Comparison of ENCODE assay signal across 8 cellular contexts in genomic region chr22:30968924-30969531, GRCh38. TPM values are rescaled to one million over a fixed set of nuclear protein-coding genes. Genes with fewer than 3 reads are reported as not detected.
DNase-seq lines count a peak whose midpoint lies in the region; ATAC-seq and TF ChIP-seq lines count a peak whose summit lies in the region.

Gene TUG1 (plus strand): TSS chr22:30969265.

- peak within 1 kb of the TSS; percentile 47 for H2AFZ ChIP-seq in trophoblast cell (ENCODE audit: insufficient read depth, low read length, poor library complexity)

- peak; percentile 81 for TF ChIP-seq POLR2A in transverse colon (IDR thresholded peaks at IDR 0.05)

- peaks cover 15% of the 10 kb centered on the region for H3K79me1 ChIP-seq in trophoblast cell (ENCODE audit: low read length)

- peak within 1 kb of the TSS; percentile 98 for H3K9ac ChIP-seq in trophoblast cell (ENCODE audit: low read length)

- H3K4me1 ChIP-seq in trophoblast cell (ENCODE audit: control insufficient read depth in 1 of 2, insufficient read depth in 2 of 2, low read length in 2 of 2) (peaks cover 2 to 8% of the 10 kb centered on the region in 2 experiments), transverse colon (peaks cover 0 to 47% (median 22%) of the 10 kb centered on the region in 4 donors)

- peak within 1 kb of the TSS; percentile 18 for H2AK5ac ChIP-seq in trophoblast cell (ENCODE audit: low read length)

- H3K27ac ChIP-seq in adipose tissue (ENCODE audit: low read depth, low read length) (peak within 1 kb of the TSS; percentile 53), trophoblast cell (ENCODE audit: low read depth, low read length) (peak within 1 kb of the TSS; percentile 95), transverse colon (peak within 1 kb of the TSS; percentile 94 to 99 (median 96))

- 0 to 1% (median 0%) methylated on average over 59 to 67 of the region's 67 CpGs for WGBS in adipose tissue, 3 donors
- no CpG with 5 or more reads among the region's 67 CpGs for WGBS in trophoblast cell (ENCODE audit: extremely low coverage, insufficient coverage, insufficient read length)
- 1% methylated on average over 63 of the region's 67 CpGs; no CpG with 5 or more reads in 1 of the 2 donors for WGBS in transverse colon (ENCODE audit: low coverage in 1 of 2), 2 donors

- ATAC-seq in HG02798 (IDR thresholded peaks at IDR 0.05; ENCODE audit: poor library complexity, unreplicated experiment), result peak; percentile 90

- H2BK5ac ChIP-seq in trophoblast cell (ENCODE audit: low read depth, low read length, poor library complexity), result peak within 1 kb of the TSS; percentile 55

- no peak within 1 kb of the TSS for H3K23ac ChIP-seq in trophoblast cell (ENCODE audit: low read length)

- peak within 1 kb of the TSS; percentile 78 for H4K91ac ChIP-seq in trophoblast cell (ENCODE audit: low read depth, low read length)

- peak within 1 kb of the TSS; percentile 73 for H3K18ac ChIP-seq in trophoblast cell (ENCODE audit: low read length)

- H2BK12ac ChIP-seq in trophoblast cell (ENCODE audit: low read length), result no peak within 1 kb of the TSS

- H4K12ac ChIP-seq in trophoblast cell (ENCODE audit: low read depth, low read length), result peak within 1 kb of the TSS; percentile 63

- H3K36me3 ChIP-seq in trophoblast cell (ENCODE audit: control insufficient read depth in 1 of 2, insufficient read depth in 2 of 2, low read length in 2 of 2) (peaks cover 4 to 18% of the 10 kb centered on the region in 2 experiments), transverse colon (peaks cover 0 to 33% (median 15%) of the 10 kb centered on the region in 4 donors)

- H3K4me2 ChIP-seq in trophoblast cell (ENCODE audit: low read length), result peak within 1 kb of the TSS; percentile 97

- peak within 1 kb of the TSS; percentile 81 for H4K8ac ChIP-seq in trophoblast cell (ENCODE audit: low read depth, low read length)

- peak within 1 kb of the TSS; percentile 73 for H2BK120ac ChIP-seq in trophoblast cell (ENCODE audit: insufficient read depth, low read length, poor library complexity)

- peak within 1 kb of the TSS; percentile 97 for H3K4me3 ChIP-seq in GM12865 (ENCODE audit: low read depth, low read length)
- H3K4me3 ChIP-seq in trophoblast cell (ENCODE audit: low read depth, low read length), result peak within 1 kb of the TSS; percentile 92
- H3K4me3 ChIP-seq in transverse colon, result peak within 1 kb of the TSS; percentile 83 to 97 (median 89)

- H3K79me2 ChIP-seq in trophoblast cell (ENCODE audit: control insufficient read depth, insufficient read depth, low read length, poor library complexity), result peaks cover 22% of the 10 kb centered on the region

- H3K27me3 ChIP-seq in trophoblast cell (ENCODE audit: insufficient read depth, low read length) (no peaks in the 10 kb centered on the region), transverse colon (no peaks in the 10 kb centered on the region)

- no peak for TF ChIP-seq EP300 in transverse colon (IDR thresholded peaks at IDR 0.05; ENCODE audit: low read depth)

- peak within 1 kb of the TSS; percentile 71 for H3K14ac ChIP-seq in trophoblast cell (ENCODE audit: low read length)

- H3K9me3 ChIP-seq in trophoblast cell (ENCODE audit: insufficient read depth, low read depth, low read length) (no peaks in the 10 kb centered on the region), transverse colon (no peaks in the 10 kb centered on the region)

- intact Hi-C loops in cardiac septum (cut with DNase I), result loop anchor here (2.0 kb wide), 1 partner anchor 112 kb away; the partner anchor contains the start of gene SMTN
- intact Hi-C loops in transverse colon (cut with DNase I; ENCODE audit: low total_unique reads), result no loop called here

- TF ChIP-seq CTCF in GM12865 (IDR thresholded peaks at IDR 0.05; ENCODE audit: insufficient read depth, low read depth, low read length, missing control alignments) (no peak), transverse colon (IDR thresholded peaks at IDR 0.05) (no peak)

- in situ Hi-C loops in transverse colon (cut with MboI; ENCODE audit: low pct_ligation_motif_present in 1 of 4, low pct_unique_long_range_greater_than_20kb in 1 of 4, low sequenced_read_pairs in 3 of 4), result loop anchor here in 1 of 4 donors (5.0 kb wide), 1 partner anchor 113 kb away; the partner anchor contains the start of gene SMTN

- peak within 1 kb of the TSS; percentile 94 for H3K4ac ChIP-seq in trophoblast cell (ENCODE audit: low read depth, low read length)

- DNase-seq in GM12865 (ENCODE audit: low read depth), result peak; percentile 99
- DNase-seq in NCI-H1436 (lab: John Stamatoyannopoulos, UW), result peak; percentile 97
- DNase-seq in T follicular helper cell (ENCODE audit: low read depth), result peak; percentile 97
- peak; percentile 99 for DNase-seq in cardiac septum (ENCODE audit: low spot score)
- DNase-seq in trophoblast cell, result peak; percentile 97 to 98
- DNase-seq in transverse colon, result peak; percentile 99

RNA-seq across cellular contexts. Expression of gene TUG1, which starts in this region (rescaled TPM):
- 10 to 100 TPM; 17.1 to 27.0 (median 20.9) TPM for polyA plus RNA-seq in adipose tissue
- 52.6 TPM for total RNA-seq in cardiac septum
- polyA plus RNA-seq in trophoblast cell (2013), result 87.2 and 92.0 TPM in 2 replicates
- 100 to 1,000 TPM in 3 of 4 donors, 10 to 100 TPM in 1; 77.7 to 294 (median 112) TPM for total RNA-seq in transverse colon

Comparison
In these comparisons a context has a peak if more than half of its experiments do, and no peak if none do; other contexts are left out.
1. Peak in every context shown above with its lines: DNase-seq, ATAC-seq, H3K4me3 ChIP-seq and H3K27ac ChIP-seq.